ENCODE assay signal across 20 cellular contexts in the genomic region with DNA sequence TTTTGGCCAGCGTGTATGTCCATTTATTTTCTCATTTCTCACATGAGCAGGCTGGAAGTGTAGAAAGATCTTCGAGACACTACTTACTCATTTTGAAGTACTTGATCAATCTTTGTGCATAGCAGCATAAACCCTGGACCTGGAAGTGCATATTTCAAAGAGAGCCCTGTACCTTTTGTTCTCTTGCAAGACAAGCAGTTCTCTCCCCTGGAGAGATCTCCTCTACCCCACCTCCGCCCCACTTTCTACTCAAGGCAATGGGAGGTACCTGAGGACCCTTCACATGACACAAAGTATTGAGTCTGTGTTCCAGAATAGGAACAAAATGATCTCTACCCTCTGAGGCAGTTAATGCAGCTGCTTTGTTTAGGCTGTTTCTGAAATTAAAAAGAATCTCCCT. TPM values are rescaled to one million over a fixed set of nuclear protein-coding genes. Genes with fewer than 3 reads are reported as not detected.
A peak's percentile ranks its signal among the peaks of the same experiment; 100 is the strongest.
DNase-seq lines count a peak whose midpoint lies in the region; ATAC-seq and TF ChIP-seq lines count a peak whose summit lies in the region.
"Had no signal": no experiment of that assay in that cellular context is flagged by ENCODE, and none has a peak within 500 bp of the region (broad histone marks: within the 10 kb centered on the region; RNA-seq: fewer than 3 reads in every experiment).

No MANE protein-coding gene starts in this region.

- no peak overlapping the region for H3K27ac ChIP-seq in CD4-positive, CD25-positive, alpha-beta regulatory T cell (ENCODE audit: insufficient read depth, low read length, poor library complexity, severe bottlenecking)
- no peak overlapping the region for H3K27ac ChIP-seq in neural progenitor cell
- H3K27ac ChIP-seq: A549, body of pancreas had no signal

- H3K4me1 Mint-ChIP-seq in activated CD4-positive, alpha-beta T cell treated with anti-CD3 and anti-CD28 coated beads, Interleukin-2, amount 10 ng/mL, durations not matched to agents 7 days and 5 days: peaks cover 22% of the 10 kb centered on the region
- peaks cover 10 to 32% (median 15%) of the 10 kb centered on the region in 4 donors for H3K4me1 Mint-ChIP-seq in CD4-positive, CD25-positive, alpha-beta regulatory T cell
- peaks cover 12% of the 10 kb centered on the region for H3K4me1 Mint-ChIP-seq in activated T-helper 17 cell treated with anti-CD3 and anti-CD28 coated beads, Interleukin-2, amount 50 U/mL, for 72 hours
- H3K4me1 Mint-ChIP-seq in neural progenitor cell: peaks cover 29% of the 10 kb centered on the region

- H4K20me1 ChIP-seq in neural progenitor cell (ENCODE audit: low read depth): no peaks in the 10 kb centered on the region

- no peaks in the 10 kb centered on the region for H3F3A ChIP-seq in neural progenitor cell (ENCODE audit: low read depth)

- H3K9ac ChIP-seq in neural progenitor cell: no peak overlapping the region

- H3K36me3 ChIP-seq in CD4-positive, CD25-positive, alpha-beta regulatory T cell (ENCODE audit: control insufficient read depth, insufficient read depth, low read length): no peaks in the 10 kb centered on the region
- H3K36me3 ChIP-seq in neural progenitor cell: no peaks in the 10 kb centered on the region
- H3K36me3 ChIP-seq: BE2C, vagina had no signal

- no peak for DNase-seq in activated CD4-positive, alpha-beta T cell treated with anti-CD3 and anti-CD28 coated beads, Interleukin-2, amount 10 ng/mL, durations not matched to agents 7 days and 5 days
- DNase-seq in activated CD4-positive, alpha-beta T cell treated with anti-CD3 and anti-CD28 coated beads, Interleukin-2, amount 50 U/mL, for 4 hours: no peak
- DNase-seq in CD4-positive, CD25-positive, alpha-beta regulatory T cell: no peak
- DNase-seq in neural progenitor cell (ENCODE audit: low spot score): no peak
- DNase-seq in activated effector memory CD4-positive, alpha-beta T cell treated with Interleukin-2 at 50 U/mL for 16 hours: no peak
- DNase-seq: BE2C; glutamatergic neuron; HFFc6; left cardiac atrium; NCI-H1417; NCI-H524; stimulated activated CD4-positive, alpha-beta T cell treated with anti-CD3 and anti-CD28 coated beads, Interleukin-4, amount 100 ng/mL, for 4 hours; T-helper 9 cell had no signal

- H3K36me3 Mint-ChIP-seq in activated CD4-positive, alpha-beta T cell treated with anti-CD3 and anti-CD28 coated beads, Interleukin-2, amount 10 ng/mL, durations not matched to agents 7 days and 5 days (ENCODE audit: low read depth): no peaks in the 10 kb centered on the region
- H3K36me3 Mint-ChIP-seq in CD4-positive, CD25-positive, alpha-beta regulatory T cell: no peaks in the 10 kb centered on the region
- no peaks in the 10 kb centered on the region for H3K36me3 Mint-ChIP-seq in activated T-helper 17 cell treated with anti-CD3 and anti-CD28 coated beads, Interleukin-2, amount 50 U/mL, for 72 hours (ENCODE audit: low read depth)
- no peaks in the 10 kb centered on the region for H3K36me3 Mint-ChIP-seq in neural progenitor cell

- H3K27ac Mint-ChIP-seq in activated CD4-positive, alpha-beta T cell treated with anti-CD3 and anti-CD28 coated beads, Interleukin-2, amount 10 ng/mL, durations not matched to agents 7 days and 5 days: peak overlapping the region; percentile 85
- H3K27ac Mint-ChIP-seq in CD4-positive, CD25-positive, alpha-beta regulatory T cell: peak overlapping the region; percentile 39 to 95 (median 87)
- peak overlapping the region; percentile 91 for H3K27ac Mint-ChIP-seq in activated T-helper 17 cell treated with anti-CD3 and anti-CD28 coated beads, Interleukin-2, amount 50 U/mL, for 72 hours
- no peak overlapping the region for H3K27ac Mint-ChIP-seq in neural progenitor cell
- H3K27ac Mint-ChIP-seq: HFFc6 had no signal

- H3K4me2 ChIP-seq in neural progenitor cell: peak overlapping the region; percentile 17
- H3K4me2 ChIP-seq: A549 had no signal

- CTCF ChIA-PET in activated CD4-positive, alpha-beta T cell treated with anti-CD3 and anti-CD28 coated beads, Interleukin-2, amount 10 ng/mL, durations not matched to agents 7 days and 5 days (lab: Charles Lee): interaction anchor here (0.5 to 2.5 kb wide), 5 partner anchors 14 to 216 kb away, joined by 3 to 7 read pairs (median 4); no protein-coding TSS in a partner anchor

- no peaks in the 10 kb centered on the region for H3K9me3 Mint-ChIP-seq in activated CD4-positive, alpha-beta T cell treated with anti-CD3 and anti-CD28 coated beads, Interleukin-2, amount 10 ng/mL, durations not matched to agents 7 days and 5 days
- peaks cover 0 to 2% (median 0%) of the 10 kb centered on the region in 7 donors for H3K9me3 Mint-ChIP-seq in CD4-positive, CD25-positive, alpha-beta regulatory T cell
- no peaks in the 10 kb centered on the region for H3K9me3 Mint-ChIP-seq in activated T-helper 17 cell treated with anti-CD3 and anti-CD28 coated beads, Interleukin-2, amount 50 U/mL, for 72 hours
- H3K9me3 Mint-ChIP-seq in neural progenitor cell: no peaks in the 10 kb centered on the region
- H3K9me3 Mint-ChIP-seq: HFFc6 had no signal

- H3K4me3 ChIP-seq in CD4-positive, CD25-positive, alpha-beta regulatory T cell (ENCODE audit: low read depth, low read length): no peak overlapping the region
- no peak overlapping the region for H3K4me3 ChIP-seq in neural progenitor cell
- H3K4me3 ChIP-seq: A549, body of pancreas, vagina had no signal

- H3K79me2 ChIP-seq in neural progenitor cell (ENCODE audit: low read depth): no peaks in the 10 kb centered on the region

- peaks cover 13% of the 10 kb centered on the region for H3K4me1 ChIP-seq in CD4-positive, CD25-positive, alpha-beta regulatory T cell (ENCODE audit: control insufficient read depth, insufficient read depth, low read length, poor library complexity, severe bottlenecking)
- peaks cover 13% of the 10 kb centered on the region for H3K4me1 ChIP-seq in neural progenitor cell
- H3K4me1 ChIP-seq: A549 had no signal

- H3K9me3 ChIP-seq in CD4-positive, CD25-positive, alpha-beta regulatory T cell (ENCODE audit: control insufficient read depth in 2 of 2, low read length in 2 of 2): no peaks in the 10 kb centered on the region
- no peaks in the 10 kb centered on the region for H3K9me3 ChIP-seq in neural progenitor cell (ENCODE audit: low read depth)
- H3K9me3 ChIP-seq: A549, BE2C, body of pancreas, vagina had no signal

- ATAC-seq in CD4-positive, CD25-positive, alpha-beta regulatory T cell (ENCODE audit: low read depth in 2 of 2): no peak
- ATAC-seq in activated T-helper 17 cell treated with anti-CD3 and anti-CD28 coated beads, Interleukin-2, amount 50 U/mL, for 72 hours (replicated peaks): no peak
- ATAC-seq in HG03520 (IDR thresholded peaks at IDR 0.05; ENCODE audit: unreplicated experiment) (no peak), GM19452 (IDR thresholded peaks at IDR 0.05; ENCODE audit: unreplicated experiment) (no peak)
- ATAC-seq: A549, body of pancreas, HepG2 had no signal

- no peaks in the 10 kb centered on the region for H3K27me3 Mint-ChIP-seq in activated CD4-positive, alpha-beta T cell treated with anti-CD3 and anti-CD28 coated beads, Interleukin-2, amount 10 ng/mL, durations not matched to agents 7 days and 5 days
- peaks cover 12% of the 10 kb centered on the region for H3K27me3 Mint-ChIP-seq in CD4-positive, CD25-positive, alpha-beta regulatory T cell
- no peaks in the 10 kb centered on the region for H3K27me3 Mint-ChIP-seq in activated T-helper 17 cell treated with anti-CD3 and anti-CD28 coated beads, Interleukin-2, amount 50 U/mL, for 72 hours
- peaks cover 3% of the 10 kb centered on the region for H3K27me3 Mint-ChIP-seq in neural progenitor cell (ENCODE audit: insufficient read depth, low read depth)

- no peak overlapping the region for H3K4me3 Mint-ChIP-seq in activated CD4-positive, alpha-beta T cell treated with anti-CD3 and anti-CD28 coated beads, Interleukin-2, amount 10 ng/mL, durations not matched to agents 7 days and 5 days
- H3K4me3 Mint-ChIP-seq in CD4-positive, CD25-positive, alpha-beta regulatory T cell: peak overlapping the region in 2 of 4 donors; percentile 31 to 49
- H3K4me3 Mint-ChIP-seq in activated T-helper 17 cell treated with anti-CD3 and anti-CD28 coated beads, Interleukin-2, amount 50 U/mL, for 72 hours: peak overlapping the region; percentile 77
- H3K4me3 Mint-ChIP-seq in neural progenitor cell: no peak overlapping the region

- no peaks in the 10 kb centered on the region for H3K27me3 ChIP-seq in CD4-positive, CD25-positive, alpha-beta regulatory T cell (ENCODE audit: control insufficient read depth, insufficient read depth, low read length)
- H3K27me3 ChIP-seq in neural progenitor cell: no peaks in the 10 kb centered on the region
- H3K27me3 ChIP-seq: BE2C, body of pancreas, vagina had no signal

- POLR2A ChIA-PET in activated CD4-positive, alpha-beta T cell treated with anti-CD3 and anti-CD28 coated beads, Interleukin-2, amount 10 ng/mL, durations not matched to agents 7 days and 5 days (lab: Charles Lee): no interaction called here

- peak overlapping the region; percentile 69 for H2AFZ ChIP-seq in neural progenitor cell (replicated peaks)

- no peak for TF ChIP-seq CTCF in neural progenitor cell (IDR thresholded peaks at IDR 0.05)

RNA-seq across cellular contexts. Expression of a gene that starts 27.4 kb away (rescaled TPM):
- 100 to 1,000 TPM; 114 to 115 TPM for total RNA-seq in activated CD4-positive, alpha-beta T cell treated with anti-CD3 and anti-CD28 coated beads, Interleukin-2, amount 10 ng/mL, durations not matched to agents 7 days and 5 days
- 158 TPM for total RNA-seq in CD4-positive, CD25-positive, alpha-beta regulatory T cell
- 10 to 100 TPM in 2 of 4 donors, 1 to 10 TPM in 2; 5.5 to 12.8 (median 8.0) TPM for polyA plus RNA-seq in CD4-positive, CD25-positive, alpha-beta regulatory T cell
- total RNA-seq in activated T-helper 17 cell treated with anti-CD3 and anti-CD28 coated beads, Interleukin-2, amount 50 U/mL, for 72 hours: 10 to 100 TPM; 31.0 to 43.9 TPM
- total RNA-seq in neural progenitor cell (ENCODE audit: low replicate concordance): 11.8 and 14.5 TPM in 2 replicates
